14 cellular contexts compared by ENCODE assay signal in the genomic region with DNA sequence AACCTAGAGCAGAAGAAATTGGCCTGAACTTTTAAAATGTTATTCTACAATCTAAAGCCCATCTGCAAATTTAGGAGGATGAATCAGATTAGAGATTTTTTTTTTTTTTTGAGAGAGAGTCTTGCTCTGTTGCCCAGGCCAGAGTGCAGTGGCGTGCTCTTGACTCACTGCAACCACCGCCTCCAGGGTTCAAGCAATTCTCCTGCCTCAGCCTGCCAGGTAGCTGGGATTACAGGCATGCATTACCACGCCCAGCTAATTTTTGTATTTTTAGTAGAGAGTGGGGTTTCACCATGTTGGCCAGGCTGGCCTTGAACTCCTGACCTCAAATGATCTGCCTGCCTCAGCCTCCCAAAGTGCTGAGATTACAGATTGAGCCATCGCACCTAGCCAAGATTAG. TPM values are rescaled to one million over a fixed set of nuclear protein-coding genes. Genes with fewer than 3 reads are reported as not detected.
"Had no signal": no experiment of that assay in that cellular context is flagged by ENCODE, and none has a peak within 500 bp of the region (broad histone marks: within the 10 kb centered on the region; RNA-seq: fewer than 3 reads in every experiment).

No MANE protein-coding gene starts in this region.

RNA-seq across cellular contexts. Expression of a gene that starts 38.6 kb away (rescaled TPM):
- total RNA-seq: naive thymus-derived CD8-positive, alpha-beta T cell; natural killer cell; neural crest cell; occipital lobe; osteocyte; ovary; posterior vena cava; psoas muscle; right atrium auricular region; right cardiac atrium; right lobe of liver; skeletal muscle tissue had no signal
- polyA plus RNA-seq: naive thymus-derived CD8-positive, alpha-beta T cell; neural cell; ovary; psoas muscle; smooth muscle cell had no signal
